In the genomic region with DNA sequence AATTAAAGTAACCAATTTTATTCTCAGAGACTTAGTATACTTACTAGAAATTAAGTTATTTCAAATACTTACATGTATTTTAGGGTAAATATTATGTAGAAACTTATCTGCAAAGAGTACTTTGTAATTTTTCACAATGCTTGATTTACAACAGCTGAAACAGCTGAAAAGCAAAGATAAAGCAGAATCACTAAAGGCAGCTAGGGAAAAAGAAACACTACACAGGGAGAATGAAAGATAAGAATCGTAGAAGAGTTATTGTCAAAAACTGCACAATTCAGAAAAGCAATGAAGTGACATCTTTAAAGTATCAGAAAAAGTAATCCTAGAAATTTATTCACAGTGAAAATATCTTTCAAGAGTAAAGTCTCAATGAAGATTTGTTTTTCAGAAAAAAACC, we compare ENCODE assay signal across 24 cellular contexts.
"Had no signal": no experiment of that assay in that cellular context is flagged by ENCODE, and none has a peak within 500 bp of the region (broad histone marks: within the 10 kb centered on the region; RNA-seq: fewer than 3 reads in every experiment).

No MANE protein-coding gene starts in this region.

- H3K27ac ChIP-seq: coronary artery, dorsolateral prefrontal cortex, epithelial cell of prostate, esophagus squamous epithelium, gastrocnemius medialis, heart right ventricle, left lung, lower lobe of right lung had no signal

- H3K9me3 ChIP-seq: gastrocnemius medialis, heart right ventricle, lower lobe of right lung, mucosa of descending colon had no signal

- H3K36me3 ChIP-seq: esophagus squamous epithelium, gastrocnemius medialis, heart right ventricle, left lung, lower lobe of right lung had no signal

- H3K4me3 ChIP-seq: coronary artery, dorsolateral prefrontal cortex, esophagus squamous epithelium, gastrocnemius medialis, heart right ventricle, left lung, lower lobe of right lung, mucosa of descending colon had no signal

- H3K27me3 ChIP-seq: dorsolateral prefrontal cortex, esophagus squamous epithelium, gastrocnemius medialis, heart right ventricle, left lung had no signal

- H3K4me1 ChIP-seq: esophagus squamous epithelium, gastrocnemius medialis, heart right ventricle, left lung, lower lobe of right lung had no signal

- ATAC-seq: esophagus mucosa, gastrocnemius medialis, heart right ventricle, left cardiac atrium, left lung, left ventricle myocardium superior, lower lobe of right lung, mucosa of descending colon had no signal

- FAIRE-seq: islet of Langerhans, keratinocyte had no signal

- DNase-seq: dermis blood vessel endothelial cell; dorsolateral prefrontal cortex; effector CD4-positive, alpha-beta T cell; effector memory CD4-positive, alpha-beta T cell; esophagus squamous epithelium; foreskin fibroblast; foreskin melanocyte; gastrocnemius medialis; glutamatergic neuron; head of caudate nucleus; heart right ventricle; hippocampal formation; left cardiac atrium; left lung; left ventricle myocardium superior; lower lobe of right lung; mesenchymal stem cell; mucosa of descending colon; naive B cell had no signal
